In the genomic region with DNA sequence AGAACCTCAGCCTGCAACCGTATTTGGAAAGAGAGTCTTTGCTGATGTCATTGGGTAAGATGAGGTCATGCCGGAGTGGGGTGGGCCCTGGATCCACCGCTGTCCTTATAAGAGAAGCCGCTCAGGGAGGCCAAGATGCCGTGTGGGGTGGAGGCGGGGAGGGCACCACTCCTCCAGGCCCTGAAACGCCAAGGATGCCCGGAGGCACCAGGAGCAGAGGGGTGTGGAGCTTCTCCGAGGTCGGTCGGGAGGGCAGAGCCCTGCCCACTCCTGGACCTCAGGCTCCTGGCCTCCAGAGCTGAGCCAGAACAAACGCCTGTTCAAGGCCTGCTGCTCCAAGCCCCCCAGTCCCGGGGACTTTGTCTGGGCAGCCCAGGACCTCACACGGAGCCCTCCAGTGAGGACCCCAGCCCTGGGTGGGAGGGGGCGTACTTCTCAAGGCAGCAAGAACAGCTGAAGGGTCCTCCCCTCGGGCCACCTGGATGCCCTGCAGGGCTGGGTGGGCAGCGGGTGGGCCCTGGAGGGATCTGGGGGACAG, we compare ENCODE assay signal across 10 cellular contexts. TPM values are rescaled to one million over a fixed set of nuclear protein-coding genes. Genes with fewer than 3 reads are reported as not detected.
DNase-seq lines count a peak whose midpoint lies in the region; ATAC-seq and TF ChIP-seq lines count a peak whose summit lies in the region.
"Had no signal": no experiment of that assay in that cellular context is flagged by ENCODE, and none has a peak within 500 bp of the region (broad histone marks: within the 10 kb centered on the region; RNA-seq: fewer than 3 reads in every experiment).

No MANE protein-coding gene starts in this region.

- peak overlapping the region; percentile 68 for H3K4me3 Mint-ChIP-seq in activated naive CD8-positive, alpha-beta T cell treated with anti-CD3 and anti-CD28 coated beads, Interleukin-2, amount 50 U/mL, for 24 hours
- no peak overlapping the region for H3K4me3 Mint-ChIP-seq in activated naive CD8-positive, alpha-beta T cell treated with anti-CD3 and anti-CD28 coated beads for 36 hours
- H3K4me3 Mint-ChIP-seq in natural killer cell treated with Interleukin-12 subunit alpha and Interleukin-12 subunit beta and Interleukin-15 and Interleukin-18, amount 100 ng/mL, for 72 hours: peak overlapping the region; percentile 84
- H3K4me3 Mint-ChIP-seq: T-helper 1 cell treated with Interleukin-12 subunit alpha and Interleukin-12 subunit beta and Interleukin-4 antibody, amounts not matched to agents 30 μg/mL and 1 μg/mL, for 36 hours had no signal

- H3K4me2 ChIP-seq in fibroblast of lung (ENCODE audit: extremely low read depth, insufficient read depth, low read length) (peak overlapping the region; percentile 78), PC-3 (ENCODE audit: low read length) (no peak overlapping the region)

- POLR2A ChIA-PET in PC-3 (lab: Charles Lee; ENCODE audit: unreplicated experiment): no interaction called here

- peaks cover 6% of the 10 kb centered on the region for H3K36me3 ChIP-seq in fibroblast of lung (ENCODE audit: control insufficient read depth, insufficient read depth, low read length)
- H3K36me3 ChIP-seq in PC-3 (ENCODE audit: low read depth, low read length): no peaks in the 10 kb centered on the region

- CTCF ChIA-PET in PC-3 (lab: Charles Lee): no interaction called here

- H3K4me1 ChIP-seq in fibroblast of lung (ENCODE audit: control insufficient read depth, extremely low read depth, insufficient read depth, low read length): peaks cover 23% of the 10 kb centered on the region
- no peaks in the 10 kb centered on the region for H3K4me1 ChIP-seq in PC-3 (ENCODE audit: insufficient read depth, low read length)

- TF ChIP-seq CTCF in fibroblast of lung (conservative IDR thresholded peaks at IDR 0.05 in 1 of 2, IDR thresholded peaks at IDR 0.05 in 1 of 2; ENCODE audit: low read depth in 1 of 2, low read length in 2 of 2) (no peak), PC-3 (conservative IDR thresholded peaks at IDR 0.05; ENCODE audit: low read depth, low read length) (no peak)

- H3K79me2 ChIP-seq in fibroblast of lung (ENCODE audit: control insufficient read depth, insufficient read depth, low read length) (peaks cover 2% of the 10 kb centered on the region), PC-3 (ENCODE audit: low read length) (no peaks in the 10 kb centered on the region)

- H3K27ac Mint-ChIP-seq in activated naive CD8-positive, alpha-beta T cell treated with anti-CD3 and anti-CD28 coated beads, Interleukin-2, amount 50 U/mL, for 24 hours: no peak overlapping the region
- no peak overlapping the region for H3K27ac Mint-ChIP-seq in activated naive CD8-positive, alpha-beta T cell treated with anti-CD3 and anti-CD28 coated beads for 36 hours
- H3K27ac Mint-ChIP-seq in natural killer cell treated with Interleukin-12 subunit alpha and Interleukin-12 subunit beta and Interleukin-15 and Interleukin-18, amount 100 ng/mL, for 72 hours: peak overlapping the region; percentile 82 to 91
- H3K27ac Mint-ChIP-seq: T-helper 1 cell treated with Interleukin-12 subunit alpha and Interleukin-12 subunit beta and Interleukin-4 antibody, amounts not matched to agents 30 μg/mL and 1 μg/mL, for 36 hours had no signal

- H3K4me3 ChIP-seq in fibroblast of lung (replicated peaks in 1 of 4; ENCODE audit: control extremely low read depth in 1 of 4, insufficient read depth in 1 of 4, low read depth in 3 of 4, low read length in 4 of 4): peak overlapping the region in 1 of 4 experiments; percentile 49
- no peak overlapping the region for H3K4me3 ChIP-seq in PC-3 (ENCODE audit: low read length)

- H3K27ac ChIP-seq in fibroblast of lung (ENCODE audit: insufficient read depth, low read length) (peak overlapping the region; percentile 95), PC-3 (ENCODE audit: low read length) (no peak overlapping the region)

- peaks cover 7% of the 10 kb centered on the region for H3K36me3 Mint-ChIP-seq in activated naive CD8-positive, alpha-beta T cell treated with anti-CD3 and anti-CD28 coated beads, Interleukin-2, amount 50 U/mL, for 24 hours (ENCODE audit: low read depth)
- peaks cover 5% of the 10 kb centered on the region for H3K36me3 Mint-ChIP-seq in activated naive CD8-positive, alpha-beta T cell treated with anti-CD3 and anti-CD28 coated beads for 36 hours
- H3K36me3 Mint-ChIP-seq in natural killer cell treated with Interleukin-12 subunit alpha and Interleukin-12 subunit beta and Interleukin-15 and Interleukin-18, amount 100 ng/mL, for 72 hours: no peaks in the 10 kb centered on the region

- H3K9ac ChIP-seq in fibroblast of lung (ENCODE audit: insufficient read depth, low read length) (peak overlapping the region; percentile 66), PC-3 (ENCODE audit: low read length) (no peak overlapping the region)

- no peak overlapping the region for H2AFZ ChIP-seq in fibroblast of lung (ENCODE audit: low read length)
- no peak overlapping the region for H2AFZ ChIP-seq in PC-3 (ENCODE audit: low read length)

- BruUV-seq in PC-3 (replicated peaks; lab: Mats Ljungman, UMichigan): no TSS peak

- no peaks in the 10 kb centered on the region for H3K27me3 Mint-ChIP-seq in activated naive CD8-positive, alpha-beta T cell treated with anti-CD3 and anti-CD28 coated beads, Interleukin-2, amount 50 U/mL, for 24 hours
- no peaks in the 10 kb centered on the region for H3K27me3 Mint-ChIP-seq in activated naive CD8-positive, alpha-beta T cell treated with anti-CD3 and anti-CD28 coated beads for 36 hours
- no peaks in the 10 kb centered on the region for H3K27me3 Mint-ChIP-seq in natural killer cell treated with Interleukin-12 subunit alpha and Interleukin-12 subunit beta and Interleukin-15 and Interleukin-18, amount 100 ng/mL, for 72 hours

- no peaks in the 10 kb centered on the region for H3K9me2 ChIP-seq in PC-3 (replicated peaks; ENCODE audit: low read length)

- no peaks in the 10 kb centered on the region for H3K27me3 ChIP-seq in fibroblast of lung (ENCODE audit: control insufficient read depth, insufficient read depth, low read length)
- H3K27me3 ChIP-seq in PC-3 (ENCODE audit: low read length): no peaks in the 10 kb centered on the region

- no peak for ATAC-seq in activated naive CD8-positive, alpha-beta T cell treated with anti-CD3 and anti-CD28 coated beads, Interleukin-2, amount 50 U/mL, for 24 hours
- ATAC-seq in natural killer cell treated with Interleukin-12 subunit alpha and Interleukin-12 subunit beta and Interleukin-15 and Interleukin-18, amount 100 ng/mL, for 72 hours: no peak
- ATAC-seq in PC-3: no peak

- H3K9me3 ChIP-seq in fibroblast of lung (ENCODE audit: control insufficient read depth, insufficient read depth, low read depth, low read length) (no peaks in the 10 kb centered on the region), PC-3 (ENCODE audit: low read length) (no peaks in the 10 kb centered on the region)
- H3K9me3 ChIP-seq: Caco-2 had no signal

- intact Hi-C loops in PC-3 (cut with micrococcal nuclease): no loop called here

- H4K20me1 ChIP-seq in fibroblast of lung (ENCODE audit: control insufficient read depth, extremely low read depth, insufficient read depth, low read length): no peaks in the 10 kb centered on the region
- H4K20me1 ChIP-seq in PC-3 (ENCODE audit: low read length): no peaks in the 10 kb centered on the region

- DNase-seq in activated naive CD8-positive, alpha-beta T cell treated with anti-CD3 and anti-CD28 coated beads, Interleukin-2, amount 50 U/mL, for 24 hours: no peak
- DNase-seq in activated naive CD8-positive, alpha-beta T cell treated with anti-CD3 and anti-CD28 coated beads for 36 hours: no peak
- DNase-seq in fibroblast of lung (ENCODE audit: low read depth in 2 of 2) (peak; percentile 90 to 96), PC-3 (no peak), NCI-H446 treated with DMSO at 0.1 percent for 48 hours (lab: John Stamatoyannopoulos, UW) (no peak), germinal center (ENCODE audit: low spot score) (no peak), NCI-H345 (lab: John Stamatoyannopoulos, UW) (no peak)
- no peak for DNase-seq in natural killer cell treated with Interleukin-12 subunit alpha and Interleukin-12 subunit beta and Interleukin-15 and Interleukin-18, amount 100 ng/mL, for 72 hours (ENCODE audit: low spot score)
- DNase-seq: Caco-2 had no signal

- no peaks in the 10 kb centered on the region for H3K9me3 Mint-ChIP-seq in activated naive CD8-positive, alpha-beta T cell treated with anti-CD3 and anti-CD28 coated beads, Interleukin-2, amount 50 U/mL, for 24 hours
- H3K9me3 Mint-ChIP-seq in activated naive CD8-positive, alpha-beta T cell treated with anti-CD3 and anti-CD28 coated beads for 36 hours: no peaks in the 10 kb centered on the region
- H3K9me3 Mint-ChIP-seq in natural killer cell treated with Interleukin-12 subunit alpha and Interleukin-12 subunit beta and Interleukin-15 and Interleukin-18, amount 100 ng/mL, for 72 hours: no peaks in the 10 kb centered on the region
- H3K9me3 Mint-ChIP-seq: T-helper 1 cell treated with Interleukin-12 subunit alpha and Interleukin-12 subunit beta and Interleukin-4 antibody, amounts not matched to agents 30 μg/mL and 1 μg/mL, for 36 hours had no signal

- H3F3A ChIP-seq in PC-3 (ENCODE audit: low read length, unreplicated experiment): no peaks in the 10 kb centered on the region

- H3K4me1 Mint-ChIP-seq in activated naive CD8-positive, alpha-beta T cell treated with anti-CD3 and anti-CD28 coated beads, Interleukin-2, amount 50 U/mL, for 24 hours: peaks cover 41% of the 10 kb centered on the region
- H3K4me1 Mint-ChIP-seq in activated naive CD8-positive, alpha-beta T cell treated with anti-CD3 and anti-CD28 coated beads for 36 hours: peaks cover 27% of the 10 kb centered on the region
- H3K4me1 Mint-ChIP-seq in natural killer cell treated with Interleukin-12 subunit alpha and Interleukin-12 subunit beta and Interleukin-15 and Interleukin-18, amount 100 ng/mL, for 72 hours (ENCODE audit: low read depth in 2 of 2): peaks cover 22 to 53% of the 10 kb centered on the region in 2 donors

RNA-seq across cellular contexts. Expression of a gene that starts 29.9 kb away (rescaled TPM):
- 10 to 100 TPM; 12.9 to 14.8 TPM for total RNA-seq in activated naive CD8-positive, alpha-beta T cell treated with anti-CD3 and anti-CD28 coated beads for 36 hours
- total RNA-seq in fibroblast of lung: 11.3 and 16.7 TPM in 2 replicates
- polyA plus RNA-seq in fibroblast of lung: 8.7 and 12.9 TPM in 2 replicates
- polyA plus RNA-seq in fibroblast of lung (2012): 31.0 and 38.1 TPM in 2 replicates
- 107 and 113 TPM in 2 replicates for polyA minus RNA-seq in fibroblast of lung (ENCODE audit: low replicate concordance)
- total RNA-seq in natural killer cell treated with Interleukin-12 subunit alpha and Interleukin-12 subunit beta and Interleukin-15 and Interleukin-18, amount 100 ng/mL, for 72 hours: 10 to 100 TPM; 27.0 to 29.6 TPM
- total RNA-seq in PC-3 (2014; rRNA removed): 16.1 and 21.2 TPM in 2 replicates

RNA-seq across cellular contexts. Expression of a gene that starts 37.9 kb away (rescaled TPM):
- under 1 TPM; 0.24 to 0.39 TPM for total RNA-seq in activated naive CD8-positive, alpha-beta T cell treated with anti-CD3 and anti-CD28 coated beads for 36 hours
- total RNA-seq in fibroblast of lung: not detected in 2 replicates
- polyA plus RNA-seq in fibroblast of lung: not detected in 2 replicates
- not detected in 2 replicates for polyA plus RNA-seq in fibroblast of lung (2012)
- polyA minus RNA-seq in fibroblast of lung (ENCODE audit: low replicate concordance): not detected in 2 replicates
- total RNA-seq in natural killer cell treated with Interleukin-12 subunit alpha and Interleukin-12 subunit beta and Interleukin-15 and Interleukin-18, amount 100 ng/mL, for 72 hours: 1 to 10 TPM in 1 of 2 donors, under 1 TPM in 1; 0.57 to 2.1 TPM
- total RNA-seq in PC-3 (2014; rRNA removed): 11.7 and 14.3 TPM in 2 replicates

RNA-seq across cellular contexts. Expression of a gene that starts 43.7 kb away (rescaled TPM):
- 10 to 100 TPM; 33.0 to 34.4 TPM for total RNA-seq in activated naive CD8-positive, alpha-beta T cell treated with anti-CD3 and anti-CD28 coated beads for 36 hours
- total RNA-seq in fibroblast of lung: 19.7 and 20.0 TPM in 2 replicates
- polyA plus RNA-seq in fibroblast of lung: 6.7 and 9.4 TPM in 2 replicates
- 14.0 and 18.5 TPM in 2 replicates for polyA plus RNA-seq in fibroblast of lung (2012)
- 6.6 and 15.0 TPM in 2 replicates for polyA minus RNA-seq in fibroblast of lung (ENCODE audit: low replicate concordance)
- total RNA-seq in natural killer cell treated with Interleukin-12 subunit alpha and Interleukin-12 subunit beta and Interleukin-15 and Interleukin-18, amount 100 ng/mL, for 72 hours: 10 to 100 TPM; 28.9 to 44.7 TPM
- 47.8 and 51.3 TPM in 2 replicates for total RNA-seq in PC-3 (2014; rRNA removed)

Comparison
In these comparisons a context has a peak if more than half of its experiments do, and no peak if none do; other contexts are left out.
1. DNase-seq: peak in fibroblast of lung (2 of 2); none in activated naive CD8-positive, alpha-beta T cell treated with anti-CD3 and anti-CD28 coated beads, Interleukin-2, amount 50 U/mL, for 24 hours (single experiment), activated naive CD8-positive, alpha-beta T cell treated with anti-CD3 and anti-CD28 coated beads for 36 hours (single experiment), natural killer cell treated with Interleukin-12 subunit alpha and Interleukin-12 subunit beta and Interleukin-15 and Interleukin-18, amount 100 ng/mL, for 72 hours (single experiment), PC-3 (single experiment), NCI-H446 treated with DMSO at 0.1 percent for 48 hours (single experiment), germinal center (single experiment) and NCI-H345 (single experiment).
2. H3K27ac Mint-ChIP-seq: peak in natural killer cell treated with Interleukin-12 subunit alpha and Interleukin-12 subunit beta and Interleukin-15 and Interleukin-18, amount 100 ng/mL, for 72 hours (2 of 2); none in activated naive CD8-positive, alpha-beta T cell treated with anti-CD3 and anti-CD28 coated beads, Interleukin-2, amount 50 U/mL, for 24 hours (single experiment) and activated naive CD8-positive, alpha-beta T cell treated with anti-CD3 and anti-CD28 coated beads for 36 hours (single experiment).